8 cellular contexts compared by ENCODE assay signal in genomic region chr14:77040309-77040994, GRCh38. TPM values are rescaled to one million over a fixed set of nuclear protein-coding genes. Genes with fewer than 3 reads are reported as not detected.
DNase-seq lines count a peak whose midpoint lies in the region; ATAC-seq and TF ChIP-seq lines count a peak whose summit lies in the region.

No MANE protein-coding gene starts in this region.

- no peaks in the 10 kb centered on the region for H3K9me3 Mint-ChIP-seq in T-helper 2 cell treated with Interferon-gamma antibody and Interleukin-4, amounts not matched to agents 5 μg/mL and 100 μg/mL, for 36 hours

- no peaks in the 10 kb centered on the region for H3K36me3 Mint-ChIP-seq in T-helper 2 cell treated with Interferon-gamma antibody and Interleukin-4, amounts not matched to agents 5 μg/mL and 100 μg/mL, for 36 hours (ENCODE audit: low read depth)

- H3K9ac ChIP-seq in rectal smooth muscle tissue (ENCODE audit: low read length): peak overlapping the region; percentile 3

- intact Hi-C loops in aorta (cut with DNase I): loop anchor here in 1 of 2 donors (1.0 to 5.0 kb wide), 2 partner anchors 12 to 33 kb away; partner anchors contain the start of gene IRF2BPL

- H3K27me3 ChIP-seq in rectal smooth muscle tissue (ENCODE audit: control insufficient read depth, insufficient read depth, low read length) (no peaks in the 10 kb centered on the region), aorta (ENCODE audit: control insufficient read depth in 1 of 2, insufficient read depth in 2 of 2, low read length in 1 of 2) (no peaks in the 10 kb centered on the region)

- TF ChIP-seq POLR2A in GM15510 (IDR thresholded peaks at IDR 0.05; ENCODE audit: borderline replicate concordance, extremely low read depth, insufficient read length): peak; percentile 46

- H3K4me3 ChIP-seq in rectal smooth muscle tissue (ENCODE audit: low read length) (peak overlapping the region; percentile 56), aorta (ENCODE audit: low read length in 2 of 2) (no peak overlapping the region)

- H3K36me3 ChIP-seq in rectal smooth muscle tissue (ENCODE audit: control insufficient read depth, insufficient read depth, low read length) (no peaks in the 10 kb centered on the region), aorta (ENCODE audit: control insufficient read depth in 1 of 2, insufficient read depth in 2 of 2, low read length in 1 of 2) (no peaks in the 10 kb centered on the region)

- DNase-seq in NCI-H187 treated with DMSO at 0.1 percent for 48 hours (lab: John Stamatoyannopoulos, UW): peak; percentile 97
- peak; percentile 83 for DNase-seq in T-helper 2 cell treated with Interferon-gamma antibody and Interleukin-4, amounts not matched to agents 5 μg/mL and 100 μg/mL, for 36 hours (ENCODE audit: low spot score)
- DNase-seq in anterior cingulate cortex (lab: John Stamatoyannopoulos, UW): peak; percentile 73 to 100 (median 96)
- peak; percentile 74 for DNase-seq in hepatic stellate cell (ENCODE audit: low spot score)
- peak; percentile 100 for DNase-seq in aorta

- H3K4me1 ChIP-seq in rectal smooth muscle tissue (ENCODE audit: control insufficient read depth, insufficient read depth, low read length): peaks cover 68% of the 10 kb centered on the region
- peaks cover 8 to 11% of the 10 kb centered on the region in 2 donors for H3K4me1 ChIP-seq in aorta (ENCODE audit: control insufficient read depth in 1 of 2, insufficient read depth in 2 of 2, low read length in 2 of 2)

- H3K27ac ChIP-seq in rectal smooth muscle tissue (ENCODE audit: low read depth, low read length) (peak overlapping the region; percentile 84), aorta (ENCODE audit: low read depth in 1 of 2, low read length in 2 of 2) (peak overlapping the region; percentile 38 to 91)

- H3K27ac Mint-ChIP-seq in T-helper 2 cell treated with Interferon-gamma antibody and Interleukin-4, amounts not matched to agents 5 μg/mL and 100 μg/mL, for 36 hours: peak overlapping the region; percentile 97

- WGBS in aorta, 2 donors: 0% methylated on average over 23 of the region's 23 CpGs

- H3K4me3 Mint-ChIP-seq in T-helper 2 cell treated with Interferon-gamma antibody and Interleukin-4, amounts not matched to agents 5 μg/mL and 100 μg/mL, for 36 hours: peak overlapping the region; percentile 78

- no peaks in the 10 kb centered on the region for H3K27me3 Mint-ChIP-seq in T-helper 2 cell treated with Interferon-gamma antibody and Interleukin-4, amounts not matched to agents 5 μg/mL and 100 μg/mL, for 36 hours (ENCODE audit: low read depth)

- no peaks in the 10 kb centered on the region for H3K9me3 ChIP-seq in aorta (ENCODE audit: control insufficient read depth, low read length)

- peaks cover 79% of the 10 kb centered on the region for H3K4me1 Mint-ChIP-seq in T-helper 2 cell treated with Interferon-gamma antibody and Interleukin-4, amounts not matched to agents 5 μg/mL and 100 μg/mL, for 36 hours (ENCODE audit: low read depth)

- ATAC-seq in HG02970 (IDR thresholded peaks at IDR 0.05; ENCODE audit: low FRiP score, unreplicated experiment): peak; percentile 48
- ATAC-seq in aorta (ENCODE audit: low FRiP score): peak; percentile 90

RNA-seq across cellular contexts. Expression of gene IRF2BPL, which starts 11.9 kb away (rescaled TPM):
- total RNA-seq in aorta: 10 to 100 TPM; 34.7 to 59.6 TPM
- polyA plus RNA-seq in aorta: 10 to 100 TPM in 1 of 2 donors, 1 to 10 TPM in 1; 3.4 to 13.0 TPM

RNA-seq across cellular contexts. Expression of gene CIPC, which starts 57.6 kb away (rescaled TPM):
- total RNA-seq in aorta: 10 to 100 TPM; 23.1 to 24.4 TPM
- polyA plus RNA-seq in aorta: 10 to 100 TPM in 1 of 2 donors, 1 to 10 TPM in 1; 8.1 to 11.0 TPM
